In the genomic region with DNA sequence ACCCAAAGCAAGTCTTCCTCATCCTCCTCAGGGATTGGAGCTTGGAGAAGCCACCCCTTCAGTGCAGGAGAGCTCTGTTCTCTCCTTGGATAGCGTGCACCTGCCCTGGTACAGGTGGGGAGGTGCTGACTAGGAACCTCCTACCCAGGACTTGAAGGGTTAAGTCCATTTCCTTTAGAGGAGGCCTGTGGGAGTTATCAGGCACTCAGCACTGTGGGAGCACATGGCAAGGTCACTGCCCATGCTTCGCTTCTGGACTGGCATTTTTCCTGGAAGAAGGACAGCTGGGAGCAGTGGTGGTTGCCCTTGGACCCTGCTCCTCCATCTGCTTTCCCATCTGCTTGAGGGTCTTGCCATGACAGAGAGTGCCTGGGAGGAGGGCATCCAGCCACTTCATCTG, we compare ENCODE assay signal across 22 cellular contexts.
"Had no signal": no experiment of that assay in that cellular context is flagged by ENCODE, and none has a peak within 500 bp of the region (broad histone marks: within the 10 kb centered on the region; RNA-seq: fewer than 3 reads in every experiment).

No MANE protein-coding gene starts in this region.

- H3K36me3 Mint-ChIP-seq: natural killer cell; stimulated activated naive B cell treated with anti-CD40 and anti-IgM and Interleukin-4, amounts not matched to agents 10 μg/mL and 1 μg/mL and 100 μg/mL, for 72 hours had no signal

- FAIRE-seq: endometrium, frontal cortex, keratinocyte had no signal

- H3K27me3 Mint-ChIP-seq: stimulated activated naive B cell treated with anti-CD40 and anti-IgM and Interleukin-4, amounts not matched to agents 10 μg/mL and 1 μg/mL and 100 μg/mL, for 72 hours; stimulated activated naive CD8-positive, alpha-beta T cell treated with anti-CD3 and anti-CD28 coated beads, Interleukin-15, Interleukin-2, amounts not matched to agents 100 ng/mL and 50 ng/mL, for 24 hours had no signal

- H3K36me3 ChIP-seq: lower lobe of right lung, neutrophil, spleen, thoracic aorta, tibial nerve, upper lobe of left lung, uterus had no signal

- DNase-seq: cortex of kidney; effector memory CD8-positive, alpha-beta T cell; erythroblast; left ventricle myocardium superior; lower lobe of right lung; natural killer cell; posterior cingulate gyrus; psoas muscle; right cardiac atrium; spleen; stimulated activated CD4-positive, alpha-beta T cell treated with anti-CD3 and anti-CD28 coated beads, Interleukin-4, amount 100 ng/mL, for 4 hours; stimulated activated naive B cell treated with anti-CD40 and anti-IgM and Interleukin-4, amounts not matched to agents 10 μg/mL and 1 μg/mL and 100 μg/mL, for 72 hours; upper lobe of left lung; uterus had no signal

- H3K4me1 Mint-ChIP-seq: stimulated activated naive B cell treated with anti-CD40 and anti-IgM and Interleukin-4, amounts not matched to agents 10 μg/mL and 1 μg/mL and 100 μg/mL, for 72 hours had no signal

- H3K4me3 Mint-ChIP-seq: effector memory CD8-positive, alpha-beta T cell; natural killer cell; stimulated activated naive B cell treated with anti-CD40 and anti-IgM and Interleukin-4, amounts not matched to agents 10 μg/mL and 1 μg/mL and 100 μg/mL, for 72 hours; stimulated activated naive CD8-positive, alpha-beta T cell treated with anti-CD3 and anti-CD28 coated beads, Interleukin-15, Interleukin-2, amounts not matched to agents 100 ng/mL and 50 ng/mL, for 24 hours had no signal

- H3K27ac Mint-ChIP-seq: effector memory CD8-positive, alpha-beta T cell; natural killer cell; stimulated activated naive B cell treated with anti-CD40 and anti-IgM and Interleukin-4, amounts not matched to agents 10 μg/mL and 1 μg/mL and 100 μg/mL, for 72 hours; stimulated activated naive CD8-positive, alpha-beta T cell treated with anti-CD3 and anti-CD28 coated beads, Interleukin-15, Interleukin-2, amounts not matched to agents 100 ng/mL and 50 ng/mL, for 24 hours had no signal

- H3K9me3 Mint-ChIP-seq: effector memory CD8-positive, alpha-beta T cell had no signal

- H3K27me3 ChIP-seq: neutrophil, spleen, tibial nerve, upper lobe of left lung, uterus had no signal

- H3K4me3 ChIP-seq: lower lobe of right lung, psoas muscle, skin epidermis, spleen, thoracic aorta, tibial nerve, upper lobe of left lung, uterus had no signal

- H3K9me3 ChIP-seq: neutrophil, thoracic aorta, upper lobe of left lung, uterus had no signal

- H3K27ac ChIP-seq: lower lobe of right lung, neutrophil, psoas muscle, skin epidermis, spleen, thoracic aorta, tibial nerve, upper lobe of left lung, uterus had no signal

- H3K4me1 ChIP-seq: lower lobe of right lung, psoas muscle, spleen, tibial nerve, upper lobe of left lung, uterus had no signal
